ENCODE assay signal across 25 cellular contexts in genomic region chr11:113160652-113161051, GRCh38.
DNase-seq lines count a peak whose midpoint lies in the region; ATAC-seq lines count a peak whose summit lies in the region.
"Had no signal": no experiment of that assay in that cellular context is flagged by ENCODE, and none has a peak within 500 bp of the region (broad histone marks: within the 10 kb centered on the region; RNA-seq: fewer than 3 reads in every experiment).

No MANE protein-coding gene starts in this region.

- no peak for ATAC-seq in GM21529 (IDR thresholded peaks at IDR 0.05; ENCODE audit: unreplicated experiment)
- no peak for ATAC-seq in HG03432 (IDR thresholded peaks at IDR 0.05; ENCODE audit: unreplicated experiment)
- ATAC-seq: activated T-cell treated with anti-CD3 and anti-CD28 coated beads, Interleukin-2, amount 50 U/mL, for 4 hours; PC-3; stimulated activated memory B cell treated with anti-CD40 and anti-IgM and Interleukin-4, amounts not matched to agents 10 μg/mL and 1 μg/mL and 100 μg/mL, for 72 hours had no signal

- H3K27ac ChIP-seq in cingulate gyrus (ENCODE audit: low read depth, low read length) (peak overlapping the region; percentile 58), substantia nigra (ENCODE audit: low read depth, low read length, poor library complexity, severe bottlenecking) (peak overlapping the region; percentile 27)
- H3K27ac ChIP-seq: neural progenitor cell, prostate gland, skin epidermis had no signal

- DNase-seq in NCI-H510A treated with DMSO at 0.1 percent for 48 hours (lab: John Stamatoyannopoulos, UW) (peak; percentile 22), NCI-H510A (lab: John Stamatoyannopoulos, UW) (no peak), NCI-H69 (lab: John Stamatoyannopoulos, UW) (peak; percentile 82), substantia nigra (lab: John Stamatoyannopoulos, UW) (no peak), DMS153 (lab: John Stamatoyannopoulos, UW) (no peak)
- DNase-seq: activated CD4-positive, alpha-beta T cell treated with anti-CD3 and anti-CD28 coated beads for 1 hour; activated CD8-positive, alpha-beta memory T cell treated with anti-CD3 and anti-CD28 coated beads for 24 hours; activated naive CD4-positive, alpha-beta T cell treated with anti-CD3 and anti-CD28 coated beads for 36 hours; activated T-cell treated with anti-CD3 and anti-CD28 coated beads, Interleukin-2, amount 50 U/mL, for 4 hours; amygdala; GF-D8; HCEC 1CT; NCI-H187; NCI-H82; PC-3; SIG-M5; stimulated activated CD4-positive, alpha-beta T cell treated with anti-CD3 and anti-CD28 coated beads, Interleukin-2, amount 100 ng/mL, for 24 hours; T-helper 1 cell had no signal

Comparison
In these comparisons a context has a peak if more than half of its experiments do, and no peak if none do; other contexts are left out.
1. DNase-seq: peak in NCI-H510A treated with DMSO at 0.1 percent for 48 hours (single experiment) and NCI-H69 (single experiment); none in NCI-H510A (single experiment), substantia nigra (0 of 49) and DMS153 (single experiment).